In genomic region chr2:135741395-135742306, GRCh38 we compare ENCODE assay signal across 8 cellular contexts. TPM values are rescaled to one million over a fixed set of nuclear protein-coding genes. Genes with fewer than 3 reads are reported as not detected.
A peak's percentile ranks its signal among the peaks of the same experiment; 100 is the strongest.
DNase-seq lines count a peak whose midpoint lies in the region; ATAC-seq lines count a peak whose summit lies in the region.

TSS of gene UBXN4 (plus strand) at chr2:135741855. CDS start at chr2:135741930, 75 bp downstream.

- H3K9ac ChIP-seq in BLaER1 = peak within 1 kb of the TSS; percentile 99

- H3K4me1 Mint-ChIP-seq in activated CD4-positive, alpha-beta T cell treated with anti-CD3 and anti-CD28 coated beads, Interleukin-2, amount 10 ng/mL, durations not matched to agents 7 days and 5 days = peaks cover 25% of the 10 kb centered on the region

- CTCF ChIA-PET in activated CD4-positive, alpha-beta T cell treated with anti-CD3 and anti-CD28 coated beads, Interleukin-2, amount 10 ng/mL, durations not matched to agents 7 days and 5 days (lab: Charles Lee) = interaction anchor here (0.9 to 2.8 kb wide), 5 partner anchors 9 to 643 kb away, joined by 3 to 13 read pairs (median 3); no protein-coding TSS in a partner anchor

- peaks cover 22% of the 10 kb centered on the region for H3K4me1 ChIP-seq in BLaER1

- ATAC-seq in HG03469 (IDR thresholded peaks at IDR 0.05; ENCODE audit: unreplicated experiment) = peak; percentile 79

- H3K27ac ChIP-seq in BLaER1 = peak within 1 kb of the TSS; percentile 99

- H3K9me3 ChIP-seq in BLaER1 = no peaks in the 10 kb centered on the region

- peaks cover 30% of the 10 kb centered on the region for H3K36me3 Mint-ChIP-seq in activated CD4-positive, alpha-beta T cell treated with anti-CD3 and anti-CD28 coated beads, Interleukin-2, amount 10 ng/mL, durations not matched to agents 7 days and 5 days (ENCODE audit: low read depth)

- H3K27me3 Mint-ChIP-seq in activated CD4-positive, alpha-beta T cell treated with anti-CD3 and anti-CD28 coated beads, Interleukin-2, amount 10 ng/mL, durations not matched to agents 7 days and 5 days = no peaks in the 10 kb centered on the region

- POLR2A ChIA-PET in activated CD4-positive, alpha-beta T cell treated with anti-CD3 and anti-CD28 coated beads, Interleukin-2, amount 10 ng/mL, durations not matched to agents 7 days and 5 days (lab: Charles Lee) = interaction anchor here (1.0 kb wide), 1 partner anchor 134 kb away, joined by 3 read pairs; no protein-coding TSS in a partner anchor

- peaks cover 21% of the 10 kb centered on the region for H3K36me3 ChIP-seq in BLaER1

- no peaks in the 10 kb centered on the region for H3K27me3 ChIP-seq in BLaER1

- H3K4me2 ChIP-seq in BLaER1 = peak within 1 kb of the TSS; percentile 77

- H3K4me3 Mint-ChIP-seq in activated CD4-positive, alpha-beta T cell treated with anti-CD3 and anti-CD28 coated beads, Interleukin-2, amount 10 ng/mL, durations not matched to agents 7 days and 5 days = peak within 1 kb of the TSS; percentile 95

- H3K27ac Mint-ChIP-seq in activated CD4-positive, alpha-beta T cell treated with anti-CD3 and anti-CD28 coated beads, Interleukin-2, amount 10 ng/mL, durations not matched to agents 7 days and 5 days = peak within 1 kb of the TSS; percentile 99

- peak within 1 kb of the TSS; percentile 98 for H3K4me3 ChIP-seq in BLaER1

- peaks cover 47% of the 10 kb centered on the region for H4K20me1 ChIP-seq in BLaER1

- peak; percentile 95 for DNase-seq in GM19240 (ENCODE audit: insufficient read length, low spot score)
- DNase-seq in NCI-H526 treated with DMSO at 0.1 percent for 48 hours (lab: John Stamatoyannopoulos, UW) = peak; percentile 95
- peak; percentile 97 for DNase-seq in activated CD4-positive, alpha-beta T cell treated with anti-CD3 and anti-CD28 coated beads, Interleukin-2, amount 10 ng/mL, durations not matched to agents 7 days and 5 days
- peak; percentile 60 for DNase-seq in cortex of kidney (lab: John Stamatoyannopoulos, UW)
- DNase-seq in left kidney (ENCODE audit: low read depth, low spot score) = peak; percentile 99
- peak; percentile 94 for DNase-seq in stimulated activated CD4-positive, alpha-beta T cell treated with anti-CD3 and anti-CD28 coated beads, Interleukin-2, amount 100 ng/mL, for 4 hours (ENCODE audit: low read depth)

- H3K9me3 Mint-ChIP-seq in activated CD4-positive, alpha-beta T cell treated with anti-CD3 and anti-CD28 coated beads, Interleukin-2, amount 10 ng/mL, durations not matched to agents 7 days and 5 days = peaks cover 2% of the 10 kb centered on the region

RNA-seq across cellular contexts. Expression of gene UBXN4, which starts in this region (rescaled TPM):
- 100 to 1,000 TPM in 1 of 2 experiments, 10 to 100 TPM in 1; 98.1 to 116 TPM for total RNA-seq in activated CD4-positive, alpha-beta T cell treated with anti-CD3 and anti-CD28 coated beads, Interleukin-2, amount 10 ng/mL, durations not matched to agents 7 days and 5 days

Comparison
In these comparisons a context has a peak if more than half of its experiments do, and no peak if none do; other contexts are left out.
1. Peak in every context shown above with its lines: DNase-seq, ATAC-seq, H3K4me3 ChIP-seq and H3K27ac ChIP-seq.